Comparison of ENCODE assay signal across 8 cellular contexts in genomic region chr12:121805171-121805687, GRCh38. TPM values are rescaled to one million over a fixed set of nuclear protein-coding genes. Genes with fewer than 3 reads are reported as not detected.
DNase-seq lines count a peak whose midpoint lies in the region; ATAC-seq, FAIRE-seq and TF ChIP-seq lines count a peak whose summit lies in the region.

No MANE protein-coding gene starts in this region.

- intact Hi-C loops in tibial artery (cut with DNase I; ENCODE audit: low total_unique reads) = no loop called here

- H3K36me3 Mint-ChIP-seq in brain = peaks cover 29% of the 10 kb centered on the region

- peaks cover 16% of the 10 kb centered on the region for H3K27me3 Mint-ChIP-seq in brain

- H3K9me3 ChIP-seq in MM.1S (replicated peaks; ENCODE audit: insufficient read depth, low read length) = no peaks in the 10 kb centered on the region
- no peaks in the 10 kb centered on the region for H3K9me3 ChIP-seq in liver (ENCODE audit: control insufficient read depth in 4 of 4, low read length in 3 of 4)
- H3K9me3 ChIP-seq in tibial artery = no peaks in the 10 kb centered on the region

- no peaks in the 10 kb centered on the region for H3K9me2 ChIP-seq in MM.1S (replicated peaks; ENCODE audit: insufficient read depth, low read length)

- H3K4me1 Mint-ChIP-seq in brain = peaks cover 38% of the 10 kb centered on the region

- DNase-seq in COLO668 (lab: John Stamatoyannopoulos, UW; ENCODE audit: unreplicated experiment) (peak; percentile 37), MM.1S (no peak), tibial artery (peak in 1 of 2 donors; percentile 71), GM12892 (ENCODE audit: insufficient read length) (no peak), glomerular visceral epithelial cell (ENCODE audit: extremely low spot score) (no peak)

- H3K27me3 ChIP-seq in MM.1S (replicated peaks; ENCODE audit: insufficient read depth, low read length) (no peaks in the 10 kb centered on the region), liver (ENCODE audit: control insufficient read depth in 4 of 4, insufficient read depth in 4 of 4, low read length in 3 of 4) (no peaks in the 10 kb centered on the region), tibial artery (no peaks in the 10 kb centered on the region)

- H3K36me3 ChIP-seq in MM.1S (replicated peaks; ENCODE audit: insufficient read depth, low read length) (no peaks in the 10 kb centered on the region), liver (ENCODE audit: control insufficient read depth in 4 of 4, insufficient read depth in 3 of 4, low read depth in 1 of 4, low read length in 3 of 4) (peaks cover 5 to 14% (median 11%) of the 10 kb centered on the region in 4 donors), tibial artery (peaks cover 10 to 31% (median 28%) of the 10 kb centered on the region in 3 donors)

- no peaks in the 10 kb centered on the region for H4K20me1 ChIP-seq in MM.1S (ENCODE audit: insufficient read depth, low read length)

- no peak for TF ChIP-seq POLR2A in GM12892 (IDR thresholded peaks at IDR 0.05; ENCODE audit: low read depth, low read length)

- peak overlapping the region; percentile 42; the same call in 1 of the 2 replicates for H3K27ac ChIP-seq in MM.1S (ENCODE audit: low read length)
- H3K27ac ChIP-seq in liver (ENCODE audit: low read depth in 1 of 2, low read length in 2 of 2) = peak overlapping the region; percentile 89 to 90
- H3K27ac ChIP-seq in tibial artery = peak overlapping the region; percentile 100

- H3K4me2 ChIP-seq in MM.1S (ENCODE audit: low read depth, low read length) = peak overlapping the region; percentile 65

- H3F3A ChIP-seq in MM.1S (ENCODE audit: insufficient read depth, low read length) = peaks cover 21% of the 10 kb centered on the region

- no peak for FAIRE-seq in GM12892 (lab: Jason Lieb, UNC)

- TF ChIP-seq RAD21 in liver (IDR thresholded peaks at IDR 0.05) = no peak

- peaks cover 58% of the 10 kb centered on the region for H3K79me2 ChIP-seq in MM.1S (ENCODE audit: low read length)

- TF ChIP-seq CTCF in MM.1S (IDR thresholded peaks at IDR 0.05; ENCODE audit: low read length) (no peak), brain (conservative IDR thresholded peaks at IDR 0.05) (no peak), liver (IDR thresholded peaks at IDR 0.05; ENCODE audit: low read depth, low read length, missing input control) (no peak), tibial artery (IDR thresholded peaks at IDR 0.05) (no peak)

- peak overlapping the region; percentile 86 to 97 (median 88) for H3K4me3 Mint-ChIP-seq in brain

- no peak overlapping the region for H2AFZ ChIP-seq in MM.1S (ENCODE audit: low read length)

- H3K4me1 ChIP-seq in MM.1S (ENCODE audit: low read length) (no peaks in the 10 kb centered on the region), liver (ENCODE audit: control insufficient read depth in 4 of 4, insufficient read depth in 4 of 4, low read length in 3 of 4) (peaks cover 6 to 44% (median 28%) of the 10 kb centered on the region in 4 donors), tibial artery (peaks cover 0 to 32% (median 29%) of the 10 kb centered on the region in 4 donors)

- H3K27ac Mint-ChIP-seq in brain = peak overlapping the region; percentile 82 to 100 (median 99)

- H3K4me3 ChIP-seq in MM.1S (ENCODE audit: low read length) (peak overlapping the region; percentile 71), liver (ENCODE audit: low read depth in 1 of 3, low read length in 3 of 3) (peak overlapping the region; percentile 33 to 93 (median 81)), tibial artery (peak overlapping the region; percentile 90 to 91)

- H3K9ac ChIP-seq in MM.1S (ENCODE audit: low read length) (peak overlapping the region; percentile 72), liver (ENCODE audit: low read depth in 1 of 2, low read length in 2 of 2) (peak overlapping the region; percentile 12 to 70)

- peaks cover 0 to 6% (median 0%) of the 10 kb centered on the region in 5 experiments for H3K9me3 Mint-ChIP-seq in brain

- under 1% methylated on average over 32 of the region's 32 CpGs for WGBS in liver

- no peak for ATAC-seq in GM18520 (IDR thresholded peaks at IDR 0.05; ENCODE audit: unreplicated experiment)

TF ChIP-seq in liver, 16 proteins besides CTCF, POLR2A, EP300 and RAD21:
- TF ChIP-seq FOXA1 (IDR thresholded peaks at IDR 0.05) (no peak), EGR1 (IDR thresholded peaks at IDR 0.05; ENCODE audit: low read depth in 2 of 2) (no peak), YY1 (IDR thresholded peaks at IDR 0.05) (no peak), ZBTB33 (IDR thresholded peaks at IDR 0.05) (no peak), TAF1 (conservative IDR thresholded peaks at IDR 0.05) (no peak), JUND (IDR thresholded peaks at IDR 0.05) (no peak), SP1 (IDR thresholded peaks at IDR 0.05) (no peak), ATF3 (IDR thresholded peaks at IDR 0.05) (no peak), FOXA2 (IDR thresholded peaks at IDR 0.05) (no peak), HNF4G (IDR thresholded peaks at IDR 0.05) (no peak), HNF4A (conservative IDR thresholded peaks at IDR 0.05) (no peak), NR2F2 (IDR thresholded peaks at IDR 0.05) (no peak), GABPA (IDR thresholded peaks at IDR 0.05 in 1 of 2, conservative IDR thresholded peaks at IDR 0.05 in 1 of 2) (no peak), REST (IDR thresholded peaks at IDR 0.05) (no peak), RXRA (IDR thresholded peaks at IDR 0.05) (no peak), MAX (IDR thresholded peaks at IDR 0.05) (no peak)

RNA-seq across cellular contexts. Expression of gene SETD1B, which starts 1.4 kb away (rescaled TPM):
- polyA plus RNA-seq in brain (ENCODE audit: insufficient read depth, low read depth, low replicate concordance) (7.1 TPM), liver (1 to 10 TPM; 1.8 to 5.8 TPM)
- total RNA-seq in liver = 1 to 10 TPM; 4.3 to 7.9 TPM
- 2.1 TPM for polyA plus RNA-seq in GM12892 (2012; ENCODE audit: missing spikeins)

RNA-seq across cellular contexts. Expression of gene RHOF, which starts 11.7 kb away (rescaled TPM):
- polyA plus RNA-seq in brain (ENCODE audit: insufficient read depth, low read depth, low replicate concordance) = 8.9 TPM
- total RNA-seq in liver = 1 to 10 TPM; 5.9 to 7.0 TPM
- polyA plus RNA-seq in liver = 1 to 10 TPM in 1 of 2 donors, under 1 TPM in 1; 0.97 to 1.1 TPM
- 32.0 TPM for polyA plus RNA-seq in GM12892 (2012; ENCODE audit: missing spikeins)

RNA-seq across cellular contexts. Expression of gene HPD, which starts 53.4 kb away (rescaled TPM):
- polyA plus RNA-seq in brain (ENCODE audit: insufficient read depth, low read depth, low replicate concordance) = 0.31 TPM
- 100 to 1,000 TPM in 1 of 2 donors, 10 to 100 TPM in 1; 31.3 to 620 TPM for total RNA-seq in liver
- polyA plus RNA-seq in liver = 100 to 1,000 TPM; 397 to 812 TPM
- polyA plus RNA-seq in GM12892 (2012; ENCODE audit: missing spikeins) = not detected

Comparison
In these comparisons a context has a peak if more than half of its experiments do, and no peak if none do; other contexts are left out.
1. H3K27ac ChIP-seq: peak in every context shown above with its lines; median percentile 100 in tibial artery; 90 in liver; 42 in MM.1S.
2. RNA of gene HPD, which starts 53.4 kb away (polyA plus RNA-seq): 397 to 812 TPM in liver; 0.31 TPM in brain (single experiment); every median in the first group is over 100 times any median in the second.
3. Peak in every context shown above with its lines, with median percentiles within 50 percentile points of each other: H3K4me3 ChIP-seq.